In the genomic region with DNA sequence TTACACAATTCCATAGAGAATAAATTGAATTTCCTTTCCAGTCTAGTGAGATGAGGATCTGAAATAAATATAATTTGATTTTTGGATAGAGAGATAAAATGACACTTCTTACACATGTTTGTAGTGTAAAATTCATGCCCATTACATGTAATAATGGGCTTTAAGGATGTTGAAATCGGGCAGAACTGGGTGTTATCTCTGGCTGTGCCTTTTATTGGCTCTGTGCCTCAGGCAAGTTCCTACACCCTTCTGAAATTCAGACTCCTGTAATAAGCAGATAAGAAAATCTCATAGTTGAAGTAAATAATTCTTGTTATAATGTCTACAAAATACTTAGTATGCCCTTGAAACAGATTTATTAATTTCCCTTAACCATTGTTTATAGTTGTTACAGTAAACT, we compare ENCODE assay signal across 27 cellular contexts.
DNase-seq lines count a peak whose midpoint lies in the region; ATAC-seq, FAIRE-seq and TF ChIP-seq lines count a peak whose summit lies in the region.
"Had no signal": no experiment of that assay in that cellular context is flagged by ENCODE, and none has a peak within 500 bp of the region (broad histone marks: within the 10 kb centered on the region; RNA-seq: fewer than 3 reads in every experiment).

No MANE protein-coding gene starts in this region.

- CTCF ChIA-PET in A673 (lab: Charles Lee): no interaction called here

- TF ChIP-seq CTCF in A673 (conservative IDR thresholded peaks at IDR 0.05; ENCODE audit: low read depth, low read length) (no peak), bronchial epithelial cell (IDR thresholded peaks at IDR 0.05; ENCODE audit: insufficient read depth, low read length, severe bottlenecking) (no peak), keratinocyte (optimal IDR thresholded peaks at IDR 0.05 in 1 of 3, IDR thresholded peaks at IDR 0.05 in 1 of 3, conservative IDR thresholded peaks at IDR 0.05 in 1 of 3; ENCODE audit: extremely low read depth in 1 of 3, insufficient read depth in 2 of 3, low read length in 3 of 3) (no peak), natural killer cell (IDR thresholded peaks at IDR 0.05) (no peak), neural progenitor cell (IDR thresholded peaks at IDR 0.05) (no peak)

- POLR2A ChIA-PET in A673 (lab: Charles Lee; ENCODE audit: low non-redundant PET): no interaction called here

- no peaks in the 10 kb centered on the region for H3K9me1 ChIP-seq in keratinocyte (ENCODE audit: control insufficient read depth, extremely low read depth, insufficient read depth, low read length)

- intact Hi-C loops in A673 (cut with micrococcal nuclease; ENCODE audit: unreplicated experiment) (no loop called here), natural killer cell (cut with micrococcal nuclease) (no loop called here)

- no peaks in the 10 kb centered on the region for H4K20me1 ChIP-seq in keratinocyte (ENCODE audit: control insufficient read depth, extremely low read depth, insufficient read depth, low read length)
- no peaks in the 10 kb centered on the region for H4K20me1 ChIP-seq in neural progenitor cell (ENCODE audit: low read depth)
- H4K20me1 ChIP-seq: BLaER1 had no signal

- dilution Hi-C loops in keratinocyte (cut with MboI; ENCODE audit: extremely low pct_ligation_motif_present, low sequenced_read_pairs): no loop called here

- peaks cover 2 to 4% of the 10 kb centered on the region in 2 donors for H3K9me3 Mint-ChIP-seq in natural killer cell
- H3K9me3 Mint-ChIP-seq in neural progenitor cell: peaks cover 3% of the 10 kb centered on the region

- H3K4me1 ChIP-seq in A673 (ENCODE audit: insufficient read depth, low read length, poor library complexity, severe bottlenecking) (peaks cover 54% of the 10 kb centered on the region), keratinocyte (ENCODE audit: control insufficient read depth, extremely low read depth, insufficient read depth, low read length) (peaks cover 6% of the 10 kb centered on the region), neural progenitor cell (no peaks in the 10 kb centered on the region)
- H3K4me1 ChIP-seq: BLaER1, HAP-1 had no signal

- no peak overlapping the region for H3K4me3 Mint-ChIP-seq in natural killer cell
- no peak overlapping the region for H3K4me3 Mint-ChIP-seq in neural progenitor cell
- H3K4me3 Mint-ChIP-seq: CD4-positive, CD25-positive, alpha-beta regulatory T cell; IgD-negative memory B cell had no signal

- H3K27ac Mint-ChIP-seq in natural killer cell: no peak overlapping the region
- H3K27ac Mint-ChIP-seq in neural progenitor cell: no peak overlapping the region
- H3K27ac Mint-ChIP-seq: CD4-positive, CD25-positive, alpha-beta regulatory T cell; IgD-negative memory B cell had no signal

- FAIRE-seq in bronchial epithelial cell (lab: Jason Lieb, UNC): no peak
- no peak for FAIRE-seq in keratinocyte (lab: Jason Lieb, UNC)
- FAIRE-seq: GM12878 had no signal

- no TSS peak for BruUV-seq in A673 (replicated peaks; lab: Mats Ljungman, UMichigan)

- H3K27me3 Mint-ChIP-seq in natural killer cell (ENCODE audit: low read depth in 2 of 2) (no peaks in the 10 kb centered on the region), neural progenitor cell (ENCODE audit: insufficient read depth, low read depth) (no peaks in the 10 kb centered on the region)
- H3K27me3 Mint-ChIP-seq: CD4-positive, CD25-positive, alpha-beta regulatory T cell; IgD-negative memory B cell had no signal

- H3K4me1 Mint-ChIP-seq in natural killer cell (no peaks in the 10 kb centered on the region), neural progenitor cell (no peaks in the 10 kb centered on the region)
- H3K4me1 Mint-ChIP-seq: IgD-negative memory B cell had no signal

- H3K4me2 ChIP-seq in keratinocyte (ENCODE audit: control insufficient read depth, extremely low read depth, insufficient read depth, low read depth, low read length): no peak overlapping the region
- H3K4me2 ChIP-seq in neural progenitor cell: no peak overlapping the region
- H3K4me2 ChIP-seq: BLaER1, KMS-11 had no signal

- H3K36me3 ChIP-seq in A673 (ENCODE audit: insufficient read depth, low read length, poor library complexity, severe bottlenecking): no peaks in the 10 kb centered on the region
- no peaks in the 10 kb centered on the region for H3K36me3 ChIP-seq in bronchial epithelial cell (ENCODE audit: control insufficient read depth, insufficient read depth, low read length)
- H3K36me3 ChIP-seq in keratinocyte (ENCODE audit: control insufficient read depth in 2 of 2, extremely low read depth in 1 of 2, insufficient read depth in 2 of 2, low read length in 2 of 2): no peaks in the 10 kb centered on the region
- H3K36me3 ChIP-seq in neural progenitor cell: peaks cover 12% of the 10 kb centered on the region
- H3K36me3 ChIP-seq: BLaER1, HAP-1 had no signal

- H3K27ac ChIP-seq in A673 (ENCODE audit: low read depth, low read length, poor library complexity, severe bottlenecking) (peak overlapping the region; percentile 88), keratinocyte (ENCODE audit: control insufficient read depth, insufficient read depth, low read length) (no peak overlapping the region), neural progenitor cell (no peak overlapping the region)
- H3K27ac ChIP-seq: BLaER1, KMS-11, RWPE1 had no signal

- H3K27me3 ChIP-seq in A673 (replicated peaks; ENCODE audit: insufficient read depth, low read depth, low read length, poor library complexity): no peaks in the 10 kb centered on the region
- H3K27me3 ChIP-seq in bronchial epithelial cell (ENCODE audit: control insufficient read depth, insufficient read depth, low read length): no peaks in the 10 kb centered on the region
- no peaks in the 10 kb centered on the region for H3K27me3 ChIP-seq in keratinocyte (ENCODE audit: control insufficient read depth, extremely low read depth, insufficient read depth, low read length)
- no peaks in the 10 kb centered on the region for H3K27me3 ChIP-seq in neural progenitor cell
- H3K27me3 ChIP-seq: BLaER1 had no signal

- no peaks in the 10 kb centered on the region for H3K36me3 Mint-ChIP-seq in natural killer cell
- H3K36me3 Mint-ChIP-seq in neural progenitor cell: peaks cover 9% of the 10 kb centered on the region
- H3K36me3 Mint-ChIP-seq: CD4-positive, CD25-positive, alpha-beta regulatory T cell; IgD-negative memory B cell had no signal

- H3F3A ChIP-seq in neural progenitor cell (ENCODE audit: low read depth): peaks cover 5% of the 10 kb centered on the region

- no peak overlapping the region for H3K9ac ChIP-seq in keratinocyte (ENCODE audit: control insufficient read depth, extremely low read depth, insufficient read depth, low read length)
- H3K9ac ChIP-seq in neural progenitor cell: no peak overlapping the region
- H3K9ac ChIP-seq: BLaER1, KMS-11 had no signal

- H3K79me2 ChIP-seq in keratinocyte (ENCODE audit: control insufficient read depth, insufficient read depth, low read length) (no peaks in the 10 kb centered on the region), neural progenitor cell (ENCODE audit: low read depth) (peaks cover 15% of the 10 kb centered on the region)

- H3K9me3 ChIP-seq in A673 (ENCODE audit: low read depth, low read length, poor library complexity, severe bottlenecking): no peaks in the 10 kb centered on the region
- no peaks in the 10 kb centered on the region for H3K9me3 ChIP-seq in keratinocyte (ENCODE audit: control insufficient read depth, low read depth, low read length)
- no peaks in the 10 kb centered on the region for H3K9me3 ChIP-seq in neural progenitor cell (ENCODE audit: low read depth)
- H3K9me3 ChIP-seq: BLaER1, HAP-1 had no signal

- ATAC-seq in natural killer cell: no peak
- ATAC-seq: GM12878, Panc1 had no signal

- no peak overlapping the region for H3K4me3 ChIP-seq in A673 (ENCODE audit: low read depth, low read length, poor library complexity, severe bottlenecking)
- H3K4me3 ChIP-seq in bronchial epithelial cell (ENCODE audit: low read depth, low read length): no peak overlapping the region
- H3K4me3 ChIP-seq in keratinocyte (ENCODE audit: control insufficient read depth in 2 of 3, extremely low read depth in 1 of 3, insufficient read depth in 2 of 3, low read depth in 1 of 3, low read length in 3 of 3): no peak overlapping the region
- H3K4me3 ChIP-seq in neural progenitor cell: no peak overlapping the region
- H3K4me3 ChIP-seq: BLaER1, GM12878, HAP-1 had no signal

- DNase-seq in A673 (ENCODE audit: low spot score) (peak; percentile 61), NCI-H226 (peak; percentile 61), bronchial epithelial cell (ENCODE audit: low read depth) (peak; percentile 52), keratinocyte (ENCODE audit: low read depth, low spot score) (no peak), NCI-H2107 (lab: John Stamatoyannopoulos, UW) (no peak), natural killer cell (no peak), NCI-H2029 treated with DMSO at 0.1 percent for 48 hours (lab: John Stamatoyannopoulos, UW) (no peak), neural progenitor cell (ENCODE audit: low spot score) (no peak)
- DNase-seq: CD4-positive, CD25-positive, alpha-beta regulatory T cell; DMS79; EL; GDM1; GOT3; NCI-H1048; NCI-H1417 treated with DMSO at 0.1 percent for 48 hours; NCI-H1694 treated with DMSO at 0.1 percent for 48 hours; NCI-H446; NCI-H526; SHP77; SW 1271 had no signal

- H2AFZ ChIP-seq in keratinocyte (ENCODE audit: control insufficient read depth, low read length) (peak overlapping the region; percentile 70), neural progenitor cell (replicated peaks) (no peak overlapping the region)

Comparison
In these comparisons a context has a peak if more than half of its experiments do, and no peak if none do; other contexts are left out.
1. DNase-seq: peak in A673 (single experiment), NCI-H226 (single experiment) and bronchial epithelial cell (single experiment); none in keratinocyte (single experiment), NCI-H2107 (single experiment), natural killer cell (single experiment), NCI-H2029 treated with DMSO at 0.1 percent for 48 hours (single experiment) and neural progenitor cell (single experiment).